In the genomic region with DNA sequence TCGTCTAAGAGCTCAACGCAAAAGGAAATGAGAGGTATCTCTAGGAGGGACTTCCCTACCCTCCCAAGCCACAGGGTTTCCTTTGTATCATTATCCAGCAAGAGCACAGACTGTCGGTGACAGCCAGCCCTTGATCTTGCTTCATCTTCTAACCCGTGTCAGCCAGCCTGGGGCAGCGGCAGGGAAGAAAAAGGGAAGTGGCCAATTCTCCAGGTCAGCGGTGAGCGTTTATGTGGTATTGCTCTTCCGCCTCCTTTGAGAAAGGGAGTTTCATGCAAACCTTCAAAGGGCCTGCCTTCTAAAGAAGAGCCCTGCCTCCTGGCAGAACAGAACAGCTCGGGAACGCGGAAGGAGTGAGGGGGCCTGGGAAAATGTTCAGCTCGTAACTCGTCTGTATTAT, we compare ENCODE assay signal across 10 cellular contexts. TPM values are rescaled to one million over a fixed set of nuclear protein-coding genes. Genes with fewer than 3 reads are reported as not detected.
DNase-seq lines count a peak whose midpoint lies in the region; ATAC-seq and TF ChIP-seq lines count a peak whose summit lies in the region.
"Had no signal": no experiment of that assay in that cellular context is flagged by ENCODE, and none has a peak within 500 bp of the region (broad histone marks: within the 10 kb centered on the region; RNA-seq: fewer than 3 reads in every experiment).

No MANE protein-coding gene starts in this region.

- no peak overlapping the region for H2AFZ ChIP-seq in OCI-LY7 (ENCODE audit: low read length)
- H2AFZ ChIP-seq in Karpas-422 (ENCODE audit: low read length), result no peak overlapping the region

- TF ChIP-seq CTCF in dorsolateral prefrontal cortex (IDR thresholded peaks at IDR 0.05 in 54 of 56, conservative IDR thresholded peaks at IDR 0.05 in 2 of 56; ENCODE audit: low read depth in 1 of 56, partially characterized antibody in 56 of 56), result no peak
- TF ChIP-seq CTCF in OCI-LY7 (conservative IDR thresholded peaks at IDR 0.05; ENCODE audit: low read length), result no peak

- CTCF ChIA-PET in OCI-LY7 (lab: Charles Lee; ENCODE audit: unreplicated experiment), result interaction anchor here (0.6 kb wide), 1 partner anchor 43 kb away, joined by 3 read pairs; no protein-coding TSS in a partner anchor

- no peaks in the 10 kb centered on the region for H3K9me3 ChIP-seq in BLaER1 treated with 17β-estradiol and CSF1 and Interleukin-3, amounts not matched to agents 10 nM and 100 nM (replicated peaks in 1 of 11)
- no peaks in the 10 kb centered on the region for H3K9me3 ChIP-seq in OCI-LY7 (ENCODE audit: low read length)
- no peaks in the 10 kb centered on the region for H3K9me3 ChIP-seq in Karpas-422 (ENCODE audit: low read length)
- H3K9me3 ChIP-seq: MG63 had no signal

- H3K4me1 ChIP-seq in BLaER1 treated with 17β-estradiol and CSF1 and Interleukin-3, amounts not matched to agents 10 nM and 100 nM, result peaks cover 38 to 79% (median 77%) of the 10 kb centered on the region in 10 experiments
- no peaks in the 10 kb centered on the region for H3K4me1 ChIP-seq in OCI-LY7 (ENCODE audit: insufficient read depth, low read length, poor library complexity, severe bottlenecking)
- H3K4me1 ChIP-seq in Karpas-422 (ENCODE audit: low read length), result no peaks in the 10 kb centered on the region

- H3K9me2 ChIP-seq in OCI-LY7 (ENCODE audit: insufficient read depth, low read length) (no peaks in the 10 kb centered on the region), Karpas-422 (replicated peaks; ENCODE audit: insufficient read depth, low read length) (no peaks in the 10 kb centered on the region)

- H3K27ac ChIP-seq in BLaER1 treated with 17β-estradiol and CSF1 and Interleukin-3, amounts not matched to agents 10 nM and 100 nM, result peak overlapping the region in 8 of 11 experiments; percentile 31 to 60 (median 49); a peak in 14 of 22 replicates
- H3K27ac ChIP-seq in dorsolateral prefrontal cortex (peak overlapping the region in 58 of 59 donors; percentile 75 to 99 (median 97)), OCI-LY7 (ENCODE audit: low read depth, low read length, poor library complexity, severe bottlenecking) (no peak overlapping the region), Karpas-422 (ENCODE audit: low read length) (no peak overlapping the region)

- H3K36me3 ChIP-seq in BLaER1 treated with 17β-estradiol and CSF1 and Interleukin-3, amounts not matched to agents 10 nM and 100 nM, result peaks cover 10 to 72% (median 48%) of the 10 kb centered on the region in 11 experiments; a peak in 20 of 22 replicates
- H3K36me3 ChIP-seq in OCI-LY7 (ENCODE audit: insufficient read depth, low read length) (no peaks in the 10 kb centered on the region), Karpas-422 (ENCODE audit: insufficient read depth, low read length) (no peaks in the 10 kb centered on the region)
- H3K36me3 ChIP-seq: MG63 had no signal

- H4K20me1 ChIP-seq in BLaER1 treated with 17β-estradiol and CSF1 and Interleukin-3, amounts not matched to agents 10 nM and 100 nM, result peaks cover 0 to 100% (median 27%) of the 10 kb centered on the region in 11 experiments; a peak in 16 of 22 replicates
- H4K20me1 ChIP-seq in OCI-LY7 (ENCODE audit: insufficient read depth, low read length) (no peaks in the 10 kb centered on the region), Karpas-422 (ENCODE audit: insufficient read depth, low read depth, low read length) (no peaks in the 10 kb centered on the region)

- intact Hi-C loops in dorsolateral prefrontal cortex (cut with DNase I) (loop anchor here in 1 of 2 donors (5.0 to 10.0 kb wide), 2 partner anchors 76 to 159 kb away; no protein-coding TSS in a partner anchor), OCI-LY7 (cut with micrococcal nuclease; ENCODE audit: unreplicated experiment) (no loop called here)

- peak overlapping the region in 2 of 11 experiments; percentile 25 to 30; a peak in 1 of 22 replicates for H3K9ac ChIP-seq in BLaER1 treated with 17β-estradiol and CSF1 and Interleukin-3, amounts not matched to agents 10 nM and 100 nM
- no peak overlapping the region for H3K9ac ChIP-seq in Karpas-422 (ENCODE audit: low read length)

- H3K4me2 ChIP-seq in BLaER1 treated with 17β-estradiol and CSF1 and Interleukin-3, amounts not matched to agents 10 nM and 100 nM, result peak overlapping the region; percentile 40 to 87 (median 70)
- H3K4me2 ChIP-seq in OCI-LY7 (ENCODE audit: low read length), result no peak overlapping the region
- no peak overlapping the region for H3K4me2 ChIP-seq in Karpas-422 (ENCODE audit: low read depth, low read length, poor library complexity, severe bottlenecking)

- DNase-seq in dorsolateral prefrontal cortex (peak in 1 of 10 donors; percentile 26), OCI-LY7 (ENCODE audit: low spot score) (no peak), Karpas-422 (no peak)
- no peak for DNase-seq in effector CD8-positive, alpha-beta T cell (lab: John Stamatoyannopoulos, UW)
- DNase-seq in activated naive CD4-positive, alpha-beta T cell treated with Interleukin-2 at 50 U/mL for 16 hours, result no peak
- DNase-seq: MG63 had no signal

- no TSS peak for BruUV-seq in OCI-LY7 (replicated peaks; lab: Mats Ljungman, UMichigan)

- H3K79me2 ChIP-seq in OCI-LY7 (ENCODE audit: insufficient read depth, low read depth, low read length) (no peaks in the 10 kb centered on the region), Karpas-422 (ENCODE audit: low read length) (no peaks in the 10 kb centered on the region)

- H3K27me3 ChIP-seq in BLaER1 treated with 17β-estradiol and CSF1 and Interleukin-3, amounts not matched to agents 10 nM and 100 nM, result no peaks in the 10 kb centered on the region
- H3K27me3 ChIP-seq in dorsolateral prefrontal cortex (no peaks in the 10 kb centered on the region), Karpas-422 (ENCODE audit: low read length) (no peaks in the 10 kb centered on the region)
- H3K27me3 ChIP-seq: MG63 had no signal

- ATAC-seq in GM19397 (IDR thresholded peaks at IDR 0.05; ENCODE audit: unreplicated experiment) (peak; percentile 83), HG03196 (IDR thresholded peaks at IDR 0.05; ENCODE audit: unreplicated experiment) (peak; percentile 88)

- no peak overlapping the region; a peak in 1 of 20 replicates for H3K4me3 ChIP-seq in BLaER1 treated with 17β-estradiol and CSF1 and Interleukin-3, amounts not matched to agents 10 nM and 100 nM
- H3K4me3 ChIP-seq in dorsolateral prefrontal cortex (peak overlapping the region in 27 of 59 donors; percentile 0 to 48 (median 14)), OCI-LY7 (ENCODE audit: low read depth, low read length, poor library complexity, severe bottlenecking) (no peak overlapping the region), Karpas-422 (ENCODE audit: low read length) (no peak overlapping the region)
- H3K4me3 ChIP-seq: MG63 had no signal

- POLR2A ChIA-PET in OCI-LY7 (lab: Charles Lee), result no interaction called here

RNA-seq across cellular contexts. Expression of a gene that starts 41.9 kb away (rescaled TPM):
- total RNA-seq in dorsolateral prefrontal cortex (10 to 100 TPM; 19.0 to 43.3 (median 29.8) TPM), OCI-LY7 (2022) (0.31 and 0.51 TPM in 2 replicates)
- 0.25 and 0.49 TPM in 2 replicates for total RNA-seq in OCI-LY7 (2014; rRNA removed; shearing (Covaris generic))
- 0.07 TPM in 1 of 2 replicates, not detected in the other for total RNA-seq in Karpas-422 (2014; rRNA removed; shearing (Covaris generic); ENCODE audit: low replicate concordance)
- total RNA-seq: activated naive CD4-positive, alpha-beta T cell treated with anti-CD3 and anti-CD28 coated beads, Interleukin-2, amount 50 U/mL, for 72 hours had no signal

Comparison
In these comparisons a context has a peak if more than half of its experiments do, and no peak if none do; other contexts are left out.
1. H3K27ac ChIP-seq: peak in BLaER1 treated with 17β-estradiol and CSF1 and Interleukin-3, amounts not matched to agents 10 nM and 100 nM (8 of 11) and dorsolateral prefrontal cortex (58 of 59); none in OCI-LY7 (single experiment) and Karpas-422 (single experiment).
2. H3K4me2 ChIP-seq: peak in BLaER1 treated with 17β-estradiol and CSF1 and Interleukin-3, amounts not matched to agents 10 nM and 100 nM (11 of 11); none in OCI-LY7 (single experiment) and Karpas-422 (single experiment).
3. RNA of a gene that starts 41.9 kb away (total RNA-seq): 19.0 to 43.3 TPM in dorsolateral prefrontal cortex; 0.25 to 0.51 TPM in OCI-LY7 and 0.07 TPM in Karpas-422; every median in the first group is over 10 times any median in the second.